Comparison of ENCODE assay signal across 10 cellular contexts in genomic region chr17:18361837-18362380, GRCh38. TPM values are rescaled to one million over a fixed set of nuclear protein-coding genes. Genes with fewer than 3 reads are reported as not detected.
DNase-seq lines count a peak whose midpoint lies in the region; ATAC-seq and TF ChIP-seq lines count a peak whose summit lies in the region.
"Had no signal": no experiment of that assay in that cellular context is flagged by ENCODE, and none has a peak within 500 bp of the region (broad histone marks: within the 10 kb centered on the region; RNA-seq: fewer than 3 reads in every experiment).

No MANE protein-coding gene starts in this region.

- H3K36me3 ChIP-seq in HAP-1 (replicated peaks) (peaks cover 21% of the 10 kb centered on the region), gastroesophageal sphincter (peaks cover 0 to 27% of the 10 kb centered on the region in 2 donors), spleen (peaks cover 0 to 27% (median 0%) of the 10 kb centered on the region in 6 donors), BE2C (no peaks in the 10 kb centered on the region)

- 54 to 67% methylated on average over 3 of the region's 3 CpGs for WGBS in gastroesophageal sphincter (ENCODE audit: low coverage in 1 of 2), 2 donors
- WGBS in spleen, 5 donors = 49 to 60% (median 58%) methylated on average over 3 of the region's 3 CpGs

- H3K36me3 Mint-ChIP-seq in T-helper 17 cell (ENCODE audit: low read depth) = no peaks in the 10 kb centered on the region

- ATAC-seq in T-helper 17 cell (no peak), gastroesophageal sphincter (no peak), HG03565 (IDR thresholded peaks at IDR 0.05; ENCODE audit: unreplicated experiment) (no peak)

- H3K9me3 ChIP-seq in HAP-1 (no peaks in the 10 kb centered on the region), T-helper 17 cell (ENCODE audit: control insufficient read depth, low read length, poor library complexity, severe bottlenecking) (no peaks in the 10 kb centered on the region), gastroesophageal sphincter (no peaks in the 10 kb centered on the region), spleen (no peaks in the 10 kb centered on the region), BE2C (no peaks in the 10 kb centered on the region)

- H3K4me1 Mint-ChIP-seq in T-helper 17 cell = peaks cover 13% of the 10 kb centered on the region

- intact Hi-C loops in spleen (cut with DNase I; ENCODE audit: low total_unique reads) = no loop called here

- peaks cover 8% of the 10 kb centered on the region for H3K4me1 ChIP-seq in HAP-1
- peaks cover 0 to 31% (median 4%) of the 10 kb centered on the region in 3 donors for H3K4me1 ChIP-seq in gastroesophageal sphincter
- peaks cover 4 to 36% (median 22%) of the 10 kb centered on the region in 6 donors for H3K4me1 ChIP-seq in spleen
- H3K4me1 ChIP-seq in BE2C = no peaks in the 10 kb centered on the region

- TF ChIP-seq POLR2A in gastroesophageal sphincter (IDR thresholded peaks at IDR 0.05) (no peak), spleen (IDR thresholded peaks at IDR 0.05) (no peak)

- H3K4me3 ChIP-seq in HAP-1 (peak overlapping the region; percentile 87), gastroesophageal sphincter (peak overlapping the region in 1 of 2 donors; percentile 93), spleen (peak overlapping the region in 4 of 8 donors; percentile 64 to 96 (median 86)), BE2C (ENCODE audit: low read depth, low read length) (no peak overlapping the region)

- peak overlapping the region; percentile 45 for H3K27ac Mint-ChIP-seq in T-helper 17 cell

- no peak for DNase-seq in HAP-1 (ENCODE audit: low spot score in 2 of 2)
- no peak for DNase-seq in T-helper 17 cell
- no peak for DNase-seq in spleen
- no peak for DNase-seq in BE2C
- no peak for DNase-seq in SW480 (ENCODE audit: low spot score)
- no peak for DNase-seq in ecto neural progenitor cell (ENCODE audit: low spot score)
- DNase-seq: amniotic stem cell had no signal

- no peaks in the 10 kb centered on the region for H3K27me3 ChIP-seq in HAP-1 (ENCODE audit: low read depth)
- H3K27me3 ChIP-seq in gastroesophageal sphincter = no peaks in the 10 kb centered on the region
- no peaks in the 10 kb centered on the region for H3K27me3 ChIP-seq in spleen (replicated peaks in 1 of 7)
- no peaks in the 10 kb centered on the region for H3K27me3 ChIP-seq in BE2C

- peak overlapping the region; percentile 57 for H3K4me3 Mint-ChIP-seq in T-helper 17 cell

- no peak for TF ChIP-seq EP300 in gastroesophageal sphincter (IDR thresholded peaks at IDR 0.05)

- in situ Hi-C loops in HAP-1 (cut with MboI; ENCODE audit: low sequenced_read_pairs) = loop anchor here (25.0 kb wide), 1 partner anchor 200 kb away; no protein-coding TSS in a partner anchor

- TF ChIP-seq CTCF in gastroesophageal sphincter (IDR thresholded peaks at IDR 0.05) (no peak), spleen (IDR thresholded peaks at IDR 0.05 in 8 of 11, conservative IDR thresholded peaks at IDR 0.05 in 3 of 11) (no peak), BE2C (IDR thresholded peaks at IDR 0.05; ENCODE audit: low read depth, low read length) (no peak)

- H3K27me3 Mint-ChIP-seq in T-helper 17 cell = no peaks in the 10 kb centered on the region

- H3K27ac ChIP-seq in gastroesophageal sphincter (peak overlapping the region in 3 of 4 donors; percentile 81 to 90 (median 87)), spleen (peak overlapping the region in 6 of 8 donors; percentile 29 to 85 (median 82))

RNA-seq across cellular contexts. Expression of gene SHMT1, which starts 1.4 kb away (rescaled TPM):
- 10 to 100 TPM in 1 of 2 donors, 1 to 10 TPM in 1; 9.8 to 14.0 TPM for total RNA-seq in T-helper 17 cell
- total RNA-seq in gastroesophageal sphincter = 10 to 100 TPM; 16.3 to 30.3 (median 21.1) TPM
- total RNA-seq in spleen = 10 to 100 TPM; 28.4 to 68.7 (median 47.8) TPM
- polyA plus RNA-seq in spleen = 10 to 100 TPM in 2 of 3 donors, 1 to 10 TPM in 1; 9.1 to 26.2 (median 18.1) TPM
- 3.2 TPM for polyA plus RNA-seq in BE2C (2012; ENCODE audit: insufficient read depth, insufficient read length, low read depth)

RNA-seq across cellular contexts. Expression of gene EVPLL, which starts 15.7 kb away (rescaled TPM):
- total RNA-seq in T-helper 17 cell = not detected
- total RNA-seq in gastroesophageal sphincter = not detected
- total RNA-seq in spleen = not detected
- polyA plus RNA-seq in spleen = not detected
- not detected for polyA plus RNA-seq in BE2C (2012; ENCODE audit: insufficient read depth, insufficient read length, low read depth)
- total RNA-seq: lung microvascular endothelial cell had no signal

RNA-seq across cellular contexts. Expression of gene SMCR8, which starts 46.8 kb away (rescaled TPM):
- total RNA-seq in T-helper 17 cell (10 to 100 TPM; 37.9 to 51.6 TPM), gastroesophageal sphincter (10 to 100 TPM; 14.0 to 20.0 (median 14.9) TPM), spleen (10 to 100 TPM; 25.8 to 38.0 (median 32.3) TPM)
- 1 to 10 TPM; 3.9 to 9.2 (median 4.0) TPM for polyA plus RNA-seq in spleen
- 7.1 TPM for polyA plus RNA-seq in BE2C (2012; ENCODE audit: insufficient read depth, insufficient read length, low read depth)

RNA-seq across cellular contexts. Expression of gene TOP3A, which starts 47.1 kb away (rescaled TPM):
- total RNA-seq in T-helper 17 cell = 10 to 100 TPM; 31.8 to 38.4 TPM
- 10 to 100 TPM; 19.6 to 49.7 (median 26.8) TPM for total RNA-seq in gastroesophageal sphincter
- 10 to 100 TPM; 42.0 to 60.1 (median 48.2) TPM for total RNA-seq in spleen
- 10 to 100 TPM in 2 of 3 donors, 1 to 10 TPM in 1; 9.8 to 18.5 (median 12.7) TPM for polyA plus RNA-seq in spleen
- polyA plus RNA-seq in BE2C (2012; ENCODE audit: insufficient read depth, insufficient read length, low read depth) = 14.1 TPM
